Comparison of ENCODE assay signal across 19 cellular contexts in the genomic region with DNA sequence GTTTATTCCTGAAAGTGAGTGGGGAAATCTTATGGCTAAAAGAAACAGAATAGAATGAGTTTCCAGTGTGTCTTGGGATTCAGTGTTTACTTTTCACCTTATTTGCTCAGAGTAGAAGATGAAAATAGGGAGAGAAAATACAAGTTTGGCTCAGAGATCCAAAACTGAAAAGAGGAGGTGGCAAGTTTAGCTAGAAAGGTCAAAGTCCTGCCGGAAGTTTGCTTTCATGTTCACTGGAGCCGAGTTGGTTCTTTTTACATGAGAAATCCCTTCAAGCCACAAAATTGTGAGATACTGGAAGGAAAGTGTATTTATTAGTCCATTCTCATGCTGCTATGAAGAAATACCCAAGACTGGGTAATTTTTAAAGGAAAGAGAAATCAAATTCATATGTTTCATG.
A peak's percentile ranks its signal among the peaks of the same experiment; 100 is the strongest.
DNase-seq lines count a peak whose midpoint lies in the region; ATAC-seq, FAIRE-seq and TF ChIP-seq lines count a peak whose summit lies in the region.
"Had no signal": no experiment of that assay in that cellular context is flagged by ENCODE, and none has a peak within 500 bp of the region (broad histone marks: within the 10 kb centered on the region; RNA-seq: fewer than 3 reads in every experiment).

No MANE protein-coding gene starts in this region.

- POLR2A ChIA-PET in PC-3 (lab: Charles Lee; ENCODE audit: unreplicated experiment): no interaction called here

- intact Hi-C loops in PC-3 (cut with micrococcal nuclease): no loop called here
- intact Hi-C loops in pancreas (cut with DNase I): no loop called here
- intact Hi-C loops in heart right ventricle (cut with DNase I): no loop called here

- H4K20me1 ChIP-seq in PC-3 (ENCODE audit: low read length): no peaks in the 10 kb centered on the region
- H4K20me1 ChIP-seq: BLaER1 treated with 17β-estradiol and CSF1 and Interleukin-3, amounts not matched to agents 10 nM and 100 nM had no signal

- no peaks in the 10 kb centered on the region for H3K9me3 ChIP-seq in PC-3 (ENCODE audit: low read length)
- no peaks in the 10 kb centered on the region for H3K9me3 ChIP-seq in pancreas
- peaks cover 0 to 14% (median 0%) of the 10 kb centered on the region in 11 donors for H3K9me3 ChIP-seq in heart right ventricle
- H3K9me3 ChIP-seq: A549 had no signal

- CTCF ChIA-PET in PC-3 (lab: Charles Lee): no interaction called here

- no peaks in the 10 kb centered on the region for H3K79me2 ChIP-seq in PC-3 (ENCODE audit: low read length)

- H3K27ac ChIP-seq in PC-3 (ENCODE audit: low read length): no peak overlapping the region
- H3K27ac ChIP-seq in pancreas: no peak overlapping the region
- H3K27ac ChIP-seq in heart right ventricle: no peak overlapping the region
- H3K27ac ChIP-seq: 22Rv1; A549; BLaER1 treated with 17β-estradiol and CSF1 and Interleukin-3, amounts not matched to agents 10 nM and 100 nM had no signal

- no peak overlapping the region for H3K4me2 ChIP-seq in PC-3 (ENCODE audit: low read length)
- H3K4me2 ChIP-seq: A549; BLaER1 treated with 17β-estradiol and CSF1 and Interleukin-3, amounts not matched to agents 10 nM and 100 nM had no signal

- H3F3A ChIP-seq in PC-3 (ENCODE audit: low read length, unreplicated experiment): no peaks in the 10 kb centered on the region

- H3K4me1 ChIP-seq in PC-3 (ENCODE audit: insufficient read depth, low read length) (no peaks in the 10 kb centered on the region), pancreas (peaks cover 0 to 12% (median 0%) of the 10 kb centered on the region in 3 donors), heart right ventricle (no peaks in the 10 kb centered on the region)
- H3K4me1 ChIP-seq: A549 had no signal

- no peak overlapping the region for H3K9ac ChIP-seq in PC-3 (ENCODE audit: low read length)
- H3K9ac ChIP-seq: BLaER1 treated with 17β-estradiol and CSF1 and Interleukin-3, amounts not matched to agents 10 nM and 100 nM had no signal

- 6 to 10% methylated on average over 2 of the region's 2 CpGs for WGBS in pancreas, 2 donors
- WGBS in heart right ventricle, 2 donors: 75 to 77% methylated on average over 2 of the region's 2 CpGs

- DNase-seq in DMS53 (lab: John Stamatoyannopoulos, UW): peak; percentile 29
- DNase-seq in DMS53 treated with DMSO at 0.1 percent for 48 hours (lab: John Stamatoyannopoulos, UW; ENCODE audit: unreplicated experiment): no peak
- no peak for DNase-seq in PC-3
- no peak for DNase-seq in left lobe of liver (ENCODE audit: low spot score)
- DNase-seq in pancreas: peak in 1 of 6 donors; percentile 4
- DNase-seq in NCI-H82 treated with DMSO at 0.1 percent for 48 hours (lab: John Stamatoyannopoulos, UW; ENCODE audit: unreplicated experiment): no peak
- no peak for DNase-seq in mesenteric fat pad (ENCODE audit: low spot score)
- DNase-seq in heart right ventricle: no peak
- DNase-seq: Calu3; CD8-positive, alpha-beta T cell; GOT3; H7; HFFc6 had no signal

- H3K36me3 ChIP-seq in PC-3 (ENCODE audit: low read depth, low read length) (no peaks in the 10 kb centered on the region), pancreas (no peaks in the 10 kb centered on the region), heart right ventricle (no peaks in the 10 kb centered on the region)
- H3K36me3 ChIP-seq: BLaER1 treated with 17β-estradiol and CSF1 and Interleukin-3, amounts not matched to agents 10 nM and 100 nM had no signal

- peak overlapping the region; percentile 55 for H2AFZ ChIP-seq in PC-3 (ENCODE audit: low read length)

- H3K27me3 ChIP-seq in PC-3 (ENCODE audit: low read length): no peaks in the 10 kb centered on the region
- no peaks in the 10 kb centered on the region for H3K27me3 ChIP-seq in pancreas
- H3K27me3 ChIP-seq in heart right ventricle: no peaks in the 10 kb centered on the region
- H3K27me3 ChIP-seq: BLaER1 treated with 17β-estradiol and CSF1 and Interleukin-3, amounts not matched to agents 10 nM and 100 nM had no signal

- no peaks in the 10 kb centered on the region for H3K9me2 ChIP-seq in PC-3 (replicated peaks; ENCODE audit: low read length)

- TF ChIP-seq CTCF in PC-3 (conservative IDR thresholded peaks at IDR 0.05; ENCODE audit: low read depth, low read length) (no peak), pancreas (IDR thresholded peaks at IDR 0.05) (no peak), heart right ventricle (IDR thresholded peaks at IDR 0.05) (no peak)

- H3K4me3 ChIP-seq in PC-3 (ENCODE audit: low read length) (no peak overlapping the region), pancreas (no peak overlapping the region), heart right ventricle (no peak overlapping the region)
- H3K4me3 ChIP-seq: A549; BLaER1 treated with 17β-estradiol and CSF1 and Interleukin-3, amounts not matched to agents 10 nM and 100 nM had no signal

- BruUV-seq in PC-3 (replicated peaks; lab: Mats Ljungman, UMichigan): no TSS peak

- ATAC-seq in PC-3 (no peak), left lobe of liver (peak; percentile 71), pancreas (peak; percentile 60 to 85 (median 62)), heart right ventricle (no peak)
- ATAC-seq: A549; CD8-positive, alpha-beta T cell; HCT116 had no signal

- no peak for FAIRE-seq in pancreas (lab: Jason Lieb, UNC)
- FAIRE-seq: A549, G401.6, GM12891 had no signal

Comparison
In these comparisons a context has a peak if more than half of its experiments do, and no peak if none do; other contexts are left out.
1. ATAC-seq: peak in left lobe of liver (single experiment) and pancreas (4 of 4); none in PC-3 (single experiment) and heart right ventricle (0 of 8).